Comparison of ENCODE assay signal across 1 cellular context in genomic region chr17:31058958-31059357, GRCh38.
TF ChIP-seq lines count a peak whose summit lies in the region.

No MANE protein-coding gene starts in this region.

TF ChIP-seq in SK-N-SH treated with all-trans-retinoic acid at 6 μM for 48 hours, 23 proteins besides CTCF, POLR2A, EP300 and RAD21 (continued from another document):
- TF ChIP-seq RARB (CRISPR knock-in tag; IDR thresholded peaks at IDR 0.05) (no peak), PATZ1 (CRISPR knock-in tag; IDR thresholded peaks at IDR 0.05; ENCODE audit: borderline replicate concordance) (no peak), SNAI2 (CRISPR knock-in tag; IDR thresholded peaks at IDR 0.05) (no peak), ZFP3 (CRISPR knock-in tag; IDR thresholded peaks at IDR 0.05) (no peak)
